In the genomic region with DNA sequence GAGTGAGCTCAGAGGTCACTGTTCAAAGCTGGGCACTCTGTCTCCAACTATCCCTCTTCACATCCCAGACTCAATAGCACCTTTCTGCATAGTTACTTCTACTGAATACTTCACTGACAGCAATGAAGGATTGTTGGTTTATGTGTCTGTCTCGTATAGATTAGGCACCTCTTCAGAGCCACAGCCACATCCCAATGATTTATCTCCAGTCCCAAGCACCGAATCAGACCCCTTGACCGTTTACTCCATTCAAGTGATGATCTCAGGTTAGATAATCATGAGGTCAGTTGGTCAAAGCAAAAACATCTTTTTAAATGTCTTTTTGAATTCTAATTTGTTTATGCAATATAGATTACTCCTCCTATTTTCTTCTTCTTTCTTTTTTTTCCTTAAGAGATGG, we compare ENCODE assay signal across 1 cellular context.
TF ChIP-seq lines count a peak whose summit lies in the region.

No MANE protein-coding gene starts in this region.

TF ChIP-seq in K562, 482 proteins besides CTCF, POLR2A, EP300 and RAD21 (continued from another document):
- TF ChIP-seq, protein P1, sequence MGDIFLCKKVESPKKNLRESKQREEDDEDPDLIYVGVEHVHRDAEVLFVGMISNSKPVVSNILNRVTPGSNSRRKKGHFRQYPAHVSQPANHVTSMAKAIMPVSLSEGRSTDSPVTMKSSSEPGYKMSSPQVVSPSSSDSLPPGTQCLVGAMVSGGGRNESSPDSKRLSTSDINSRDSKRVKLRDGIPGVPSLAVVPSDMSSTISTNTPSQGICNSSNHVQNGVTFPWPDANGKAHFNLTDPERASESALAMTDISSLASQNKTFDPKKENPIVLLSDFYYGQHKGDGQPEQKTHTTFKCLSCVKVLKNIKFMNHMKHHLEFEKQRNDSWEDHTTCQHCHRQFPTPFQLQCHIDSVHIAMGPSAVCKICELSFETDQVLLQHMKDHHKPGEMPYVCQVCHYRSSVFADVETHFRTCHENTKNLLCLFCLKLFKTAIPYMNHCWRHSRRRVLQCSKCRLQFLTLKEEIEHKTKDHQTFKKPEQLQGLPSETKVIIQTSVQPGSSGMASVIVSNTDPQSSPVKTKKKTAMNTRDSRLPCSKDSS (IDR thresholded peaks at IDR 0.05; ENCODE audit: low read depth, partially characterized antibody): no peak
- TF ChIP-seq, protein P2, sequence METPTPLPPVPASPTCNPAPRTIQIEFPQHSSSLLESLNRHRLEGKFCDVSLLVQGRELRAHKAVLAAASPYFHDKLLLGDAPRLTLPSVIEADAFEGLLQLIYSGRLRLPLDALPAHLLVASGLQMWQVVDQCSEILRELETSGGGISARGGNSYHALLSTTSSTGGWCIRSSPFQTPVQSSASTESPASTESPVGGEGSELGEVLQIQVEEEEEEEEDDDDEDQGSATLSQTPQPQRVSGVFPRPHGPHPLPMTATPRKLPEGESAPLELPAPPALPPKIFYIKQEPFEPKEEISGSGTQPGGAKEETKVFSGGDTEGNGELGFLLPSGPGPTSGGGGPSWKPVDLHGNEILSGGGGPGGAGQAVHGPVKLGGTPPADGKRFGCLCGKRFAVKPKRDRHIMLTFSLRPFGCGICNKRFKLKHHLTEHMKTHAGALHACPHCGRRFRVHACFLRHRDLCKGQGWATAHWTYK (CRISPR knock-in tag; IDR thresholded peaks at IDR 0.05): no peak
- TF ChIP-seq ARID1B (IDR thresholded peaks at IDR 0.05) (peak; percentile 94), NFE2 (IDR thresholded peaks at IDR 0.05; ENCODE audit: low read depth) (0 out of 2 replicates have a peak, but pooled peaks have one; percentile 17), KDM2B (CRISPR knock-in tag; IDR thresholded peaks at IDR 0.05) (no peak), CBFA2T3 (IDR thresholded peaks at IDR 0.05) (peak; percentile 88), HDAC3 (IDR thresholded peaks at IDR 0.05; ENCODE audit: borderline replicate concordance, partially characterized antibody) (peak; percentile 47), ETV6 (IDR thresholded peaks at IDR 0.05; ENCODE audit: borderline replicate concordance in 1 of 2, low read depth in 2 of 2, low read length in 1 of 2) (no peak), ETV6 (CRISPR knock-in tag; IDR thresholded peaks at IDR 0.05; ENCODE audit: borderline replicate concordance) (no peak), STAT5A (IDR thresholded peaks at IDR 0.05; ENCODE audit: borderline replicate concordance, low read length) (peak; percentile 55; the same call in 1 of the 2 replicates), CREBBP (IDR thresholded peaks at IDR 0.05; ENCODE audit: low read depth, low read length) (no peak), DPF2 (IDR thresholded peaks at IDR 0.05) (peak; percentile 93), MAZ (CRISPR knock-in tag; conservative IDR thresholded peaks at IDR 0.05 in 1 of 2, IDR thresholded peaks at IDR 0.05 in 1 of 2) (no peak), ATF7 (IDR thresholded peaks at IDR 0.05) (peak; percentile 73), CBFA2T2 (conservative IDR thresholded peaks at IDR 0.05) (peak; percentile 77), DNMT1 (IDR thresholded peaks at IDR 0.05) (no peak), EP400 (IDR thresholded peaks at IDR 0.05) (0 out of 2 replicates have a peak, but pooled peaks have one; percentile 14), RCOR1 (IDR thresholded peaks at IDR 0.05; ENCODE audit: borderline replicate concordance in 1 of 2, low read depth in 2 of 2, low read length in 2 of 2) (peak in 1 of 2 experiments; percentile 85; a peak in 2 of 4 replicates), SMARCA4 (IDR thresholded peaks at IDR 0.05) (peak; percentile 93), MECOM (CRISPR knock-in tag; IDR thresholded peaks at IDR 0.05) (peak; percentile 49; the same call in 1 of the 2 replicates), ZNF561 (CRISPR knock-in tag; conservative IDR thresholded peaks at IDR 0.05) (no peak), ZNF408 (CRISPR knock-in tag; IDR thresholded peaks at IDR 0.05; ENCODE audit: low read depth) (no peak), ZNF445 (CRISPR knock-in tag; IDR thresholded peaks at IDR 0.05; ENCODE audit: low read depth) (no peak), GTF2F1 (IDR thresholded peaks at IDR 0.05; ENCODE audit: low read depth, low read length) (no peak), CHD1 (IDR thresholded peaks at IDR 0.05; ENCODE audit: low read length) (no peak), PML (IDR thresholded peaks at IDR 0.05; ENCODE audit: low read length) (0 out of 2 replicates have a peak, but pooled peaks have one; percentile 36), LEF1 (IDR thresholded peaks at IDR 0.05) (peak; percentile 55; the same call in 1 of the 2 replicates), TCF3 (CRISPR knock-in tag; IDR thresholded peaks at IDR 0.05) (peak; percentile 88), JUND (IDR thresholded peaks at IDR 0.05; ENCODE audit: borderline replicate concordance, low read depth, low read length) (peak; percentile 81), JUND (tag; IDR thresholded peaks at IDR 0.05; ENCODE audit: borderline replicate concordance, low read depth, low read length) (peak; percentile 81; the same call in 2 of the 3 replicates), CREM (IDR thresholded peaks at IDR 0.05; ENCODE audit: low read depth) (peak; percentile 34; the same call in 1 of the 2 replicates)
- TF ChIP-seq, protein P3, sequence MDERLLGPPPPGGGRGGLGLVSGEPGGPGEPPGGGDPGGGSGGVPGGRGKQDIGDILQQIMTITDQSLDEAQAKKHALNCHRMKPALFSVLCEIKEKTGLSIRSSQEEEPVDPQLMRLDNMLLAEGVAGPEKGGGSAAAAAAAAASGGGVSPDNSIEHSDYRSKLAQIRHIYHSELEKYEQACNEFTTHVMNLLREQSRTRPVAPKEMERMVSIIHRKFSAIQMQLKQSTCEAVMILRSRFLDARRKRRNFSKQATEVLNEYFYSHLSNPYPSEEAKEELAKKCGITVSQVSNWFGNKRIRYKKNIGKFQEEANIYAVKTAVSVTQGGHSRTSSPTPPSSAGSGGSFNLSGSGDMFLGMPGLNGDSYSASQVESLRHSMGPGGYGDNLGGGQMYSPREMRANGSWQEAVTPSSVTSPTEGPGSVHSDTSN (CRISPR knock-in tag; IDR thresholded peaks at IDR 0.05; ENCODE audit: low read depth): no peak
- TF ChIP-seq, protein P3 (tag; conservative IDR thresholded peaks at IDR 0.05; ENCODE audit: low read depth): peak; percentile 87
- TF ChIP-seq, protein P4, sequence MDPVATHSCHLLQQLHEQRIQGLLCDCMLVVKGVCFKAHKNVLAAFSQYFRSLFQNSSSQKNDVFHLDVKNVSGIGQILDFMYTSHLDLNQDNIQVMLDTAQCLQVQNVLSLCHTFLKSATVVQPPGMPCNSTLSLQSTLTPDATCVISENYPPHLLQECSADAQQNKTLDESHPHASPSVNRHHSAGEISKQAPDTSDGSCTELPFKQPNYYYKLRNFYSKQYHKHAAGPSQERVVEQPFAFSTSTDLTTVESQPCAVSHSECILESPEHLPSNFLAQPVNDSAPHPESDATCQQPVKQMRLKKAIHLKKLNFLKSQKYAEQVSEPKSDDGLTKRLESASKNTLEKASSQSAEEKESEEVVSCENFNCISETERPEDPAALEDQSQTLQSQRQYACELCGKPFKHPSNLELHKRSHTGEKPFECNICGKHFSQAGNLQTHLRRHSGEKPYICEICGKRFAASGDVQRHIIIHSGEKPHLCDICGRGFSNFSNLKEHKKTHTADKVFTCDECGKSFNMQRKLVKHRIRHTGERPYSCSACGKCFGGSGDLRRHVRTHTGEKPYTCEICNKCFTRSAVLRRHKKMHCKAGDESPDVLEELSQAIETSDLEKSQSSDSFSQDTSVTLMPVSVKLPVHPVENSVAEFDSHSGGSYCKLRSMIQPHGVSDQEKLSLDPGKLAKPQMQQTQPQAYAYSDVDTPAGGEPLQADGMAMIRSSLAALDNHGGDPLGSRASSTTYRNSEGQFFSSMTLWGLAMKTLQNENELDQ (CRISPR knock-in tag; IDR thresholded peaks at IDR 0.05; ENCODE audit: borderline replicate concordance): no peak
- TF ChIP-seq, protein P5, sequence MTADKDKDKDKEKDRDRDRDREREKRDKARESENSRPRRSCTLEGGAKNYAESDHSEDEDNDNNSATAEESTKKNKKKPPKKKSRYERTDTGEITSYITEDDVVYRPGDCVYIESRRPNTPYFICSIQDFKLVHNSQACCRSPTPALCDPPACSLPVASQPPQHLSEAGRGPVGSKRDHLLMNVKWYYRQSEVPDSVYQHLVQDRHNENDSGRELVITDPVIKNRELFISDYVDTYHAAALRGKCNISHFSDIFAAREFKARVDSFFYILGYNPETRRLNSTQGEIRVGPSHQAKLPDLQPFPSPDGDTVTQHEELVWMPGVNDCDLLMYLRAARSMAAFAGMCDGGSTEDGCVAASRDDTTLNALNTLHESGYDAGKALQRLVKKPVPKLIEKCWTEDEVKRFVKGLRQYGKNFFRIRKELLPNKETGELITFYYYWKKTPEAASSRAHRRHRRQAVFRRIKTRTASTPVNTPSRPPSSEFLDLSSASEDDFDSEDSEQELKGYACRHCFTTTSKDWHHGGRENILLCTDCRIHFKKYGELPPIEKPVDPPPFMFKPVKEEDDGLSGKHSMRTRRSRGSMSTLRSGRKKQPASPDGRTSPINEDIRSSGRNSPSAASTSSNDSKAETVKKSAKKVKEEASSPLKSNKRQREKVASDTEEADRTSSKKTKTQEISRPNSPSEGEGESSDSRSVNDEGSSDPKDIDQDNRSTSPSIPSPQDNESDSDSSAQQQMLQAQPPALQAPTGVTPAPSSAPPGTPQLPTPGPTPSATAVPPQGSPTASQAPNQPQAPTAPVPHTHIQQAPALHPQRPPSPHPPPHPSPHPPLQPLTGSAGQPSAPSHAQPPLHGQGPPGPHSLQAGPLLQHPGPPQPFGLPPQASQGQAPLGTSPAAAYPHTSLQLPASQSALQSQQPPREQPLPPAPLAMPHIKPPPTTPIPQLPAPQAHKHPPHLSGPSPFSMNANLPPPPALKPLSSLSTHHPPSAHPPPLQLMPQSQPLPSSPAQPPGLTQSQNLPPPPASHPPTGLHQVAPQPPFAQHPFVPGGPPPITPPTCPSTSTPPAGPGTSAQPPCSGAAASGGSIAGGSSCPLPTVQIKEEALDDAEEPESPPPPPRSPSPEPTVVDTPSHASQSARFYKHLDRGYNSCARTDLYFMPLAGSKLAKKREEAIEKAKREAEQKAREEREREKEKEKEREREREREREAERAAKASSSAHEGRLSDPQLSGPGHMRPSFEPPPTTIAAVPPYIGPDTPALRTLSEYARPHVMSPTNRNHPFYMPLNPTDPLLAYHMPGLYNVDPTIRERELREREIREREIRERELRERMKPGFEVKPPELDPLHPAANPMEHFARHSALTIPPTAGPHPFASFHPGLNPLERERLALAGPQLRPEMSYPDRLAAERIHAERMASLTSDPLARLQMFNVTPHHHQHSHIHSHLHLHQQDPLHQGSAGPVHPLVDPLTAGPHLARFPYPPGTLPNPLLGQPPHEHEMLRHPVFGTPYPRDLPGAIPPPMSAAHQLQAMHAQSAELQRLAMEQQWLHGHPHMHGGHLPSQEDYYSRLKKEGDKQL (CRISPR knock-in tag; IDR thresholded peaks at IDR 0.05; ENCODE audit: borderline replicate concordance): no peak
- TF ChIP-seq, protein P6, sequence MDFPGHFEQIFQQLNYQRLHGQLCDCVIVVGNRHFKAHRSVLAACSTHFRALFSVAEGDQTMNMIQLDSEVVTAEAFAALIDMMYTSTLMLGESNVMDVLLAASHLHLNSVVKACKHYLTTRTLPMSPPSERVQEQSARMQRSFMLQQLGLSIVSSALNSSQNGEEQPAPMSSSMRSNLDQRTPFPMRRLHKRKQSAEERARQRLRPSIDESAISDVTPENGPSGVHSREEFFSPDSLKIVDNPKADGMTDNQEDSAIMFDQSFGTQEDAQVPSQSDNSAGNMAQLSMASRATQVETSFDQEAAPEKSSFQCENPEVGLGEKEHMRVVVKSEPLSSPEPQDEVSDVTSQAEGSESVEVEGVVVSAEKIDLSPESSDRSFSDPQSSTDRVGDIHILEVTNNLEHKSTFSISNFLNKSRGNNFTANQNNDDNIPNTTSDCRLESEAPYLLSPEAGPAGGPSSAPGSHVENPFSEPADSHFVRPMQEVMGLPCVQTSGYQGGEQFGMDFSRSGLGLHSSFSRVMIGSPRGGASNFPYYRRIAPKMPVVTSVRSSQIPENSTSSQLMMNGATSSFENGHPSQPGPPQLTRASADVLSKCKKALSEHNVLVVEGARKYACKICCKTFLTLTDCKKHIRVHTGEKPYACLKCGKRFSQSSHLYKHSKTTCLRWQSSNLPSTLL (IDR thresholded peaks at IDR 0.05): no peak
